Comparison of ENCODE assay signal across 8 cellular contexts in the genomic region with DNA sequence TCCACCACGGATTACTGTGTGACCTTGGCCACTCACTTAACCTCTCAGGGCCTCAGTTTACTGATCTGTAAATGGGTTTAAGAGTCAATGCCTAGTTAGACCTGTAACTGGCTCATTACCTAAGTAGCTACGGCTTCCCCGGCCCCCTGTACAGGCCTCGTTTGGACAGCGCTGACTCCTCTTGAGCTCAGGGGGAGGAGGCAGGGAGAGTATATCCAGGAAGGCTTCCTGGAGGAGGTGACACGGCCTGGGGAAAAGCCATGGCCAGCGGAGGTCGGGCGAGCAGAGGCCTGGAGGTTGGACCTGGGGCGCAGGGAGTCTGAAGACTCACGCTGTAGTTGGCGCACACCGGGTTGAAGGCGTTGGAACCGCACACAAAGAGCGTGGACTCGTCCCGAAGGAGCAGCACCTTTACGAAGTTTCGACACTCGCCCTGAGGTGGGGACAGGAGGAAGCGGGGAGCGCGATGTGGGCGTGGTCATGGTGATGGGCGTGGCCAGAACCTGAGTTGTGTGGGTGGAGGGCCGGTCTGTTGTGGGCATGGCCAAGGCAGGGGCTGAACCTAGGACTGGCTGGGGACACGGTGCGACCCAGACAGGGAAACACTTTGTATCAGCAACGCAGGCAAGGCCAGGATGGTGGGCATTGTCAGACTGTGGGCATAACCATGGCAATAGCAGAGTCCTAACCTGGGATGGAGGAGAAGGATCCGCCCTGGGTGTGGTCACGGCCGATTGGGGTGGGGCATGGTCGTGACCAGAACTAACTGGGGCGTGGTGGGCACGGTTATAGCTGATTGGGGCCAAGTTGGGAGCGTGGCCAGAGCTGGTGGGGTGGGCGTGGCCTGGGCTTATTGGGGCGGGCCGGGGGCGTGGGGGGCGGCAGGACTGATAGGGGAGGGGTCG.
DNase-seq lines count a peak whose midpoint lies in the region; ATAC-seq and TF ChIP-seq lines count a peak whose summit lies in the region.
"Had no signal": no experiment of that assay in that cellular context is flagged by ENCODE, and none has a peak within 500 bp of the region (broad histone marks: within the 10 kb centered on the region; RNA-seq: fewer than 3 reads in every experiment).

No MANE protein-coding gene starts in this region.

- DNase-seq in EL = peak; percentile 30
- peak; percentile 13 for DNase-seq in NCI-H526 treated with DMSO at 0.1 percent for 48 hours (lab: John Stamatoyannopoulos, UW)
- DNase-seq in erythroblast (lab: John Stamatoyannopoulos, UW) = peak; percentile 81 to 90
- no peak for DNase-seq in NCI-H2029 treated with DMSO at 0.1 percent for 48 hours (lab: John Stamatoyannopoulos, UW)
- DNase-seq in NK-92 treated with Interleukin-12 subunit alpha and Interleukin-12 subunit beta, amount 100 ng/mL, for 24 hours (lab: John Stamatoyannopoulos, UW) = no peak
- DNase-seq: immature natural killer cell, naive B cell had no signal

- no peak for TF ChIP-seq POLR2A in erythroblast (IDR thresholded peaks at IDR 0.05; ENCODE audit: low read length)

- ATAC-seq in HG02885 (IDR thresholded peaks at IDR 0.05; ENCODE audit: poor library complexity, unreplicated experiment) = no peak

Comparison
In these comparisons a context has a peak if more than half of its experiments do, and no peak if none do; other contexts are left out.
1. DNase-seq: peak in EL (single experiment), NCI-H526 treated with DMSO at 0.1 percent for 48 hours (single experiment) and erythroblast (2 of 2); none in NCI-H2029 treated with DMSO at 0.1 percent for 48 hours (single experiment) and NK-92 treated with Interleukin-12 subunit alpha and Interleukin-12 subunit beta, amount 100 ng/mL, for 24 hours (single experiment).